In genomic region chr16:5615868-5616642, GRCh38 we compare ENCODE assay signal across 1 cellular context.
A peak's percentile ranks its signal among the peaks of the same experiment; 100 is the strongest.
TF ChIP-seq lines count a peak whose summit lies in the region.

No MANE protein-coding gene starts in this region.

TF ChIP-seq in H1, 55 proteins besides CTCF, POLR2A, EP300 and RAD21 (continued from another document):
- TF ChIP-seq, protein P1, sequence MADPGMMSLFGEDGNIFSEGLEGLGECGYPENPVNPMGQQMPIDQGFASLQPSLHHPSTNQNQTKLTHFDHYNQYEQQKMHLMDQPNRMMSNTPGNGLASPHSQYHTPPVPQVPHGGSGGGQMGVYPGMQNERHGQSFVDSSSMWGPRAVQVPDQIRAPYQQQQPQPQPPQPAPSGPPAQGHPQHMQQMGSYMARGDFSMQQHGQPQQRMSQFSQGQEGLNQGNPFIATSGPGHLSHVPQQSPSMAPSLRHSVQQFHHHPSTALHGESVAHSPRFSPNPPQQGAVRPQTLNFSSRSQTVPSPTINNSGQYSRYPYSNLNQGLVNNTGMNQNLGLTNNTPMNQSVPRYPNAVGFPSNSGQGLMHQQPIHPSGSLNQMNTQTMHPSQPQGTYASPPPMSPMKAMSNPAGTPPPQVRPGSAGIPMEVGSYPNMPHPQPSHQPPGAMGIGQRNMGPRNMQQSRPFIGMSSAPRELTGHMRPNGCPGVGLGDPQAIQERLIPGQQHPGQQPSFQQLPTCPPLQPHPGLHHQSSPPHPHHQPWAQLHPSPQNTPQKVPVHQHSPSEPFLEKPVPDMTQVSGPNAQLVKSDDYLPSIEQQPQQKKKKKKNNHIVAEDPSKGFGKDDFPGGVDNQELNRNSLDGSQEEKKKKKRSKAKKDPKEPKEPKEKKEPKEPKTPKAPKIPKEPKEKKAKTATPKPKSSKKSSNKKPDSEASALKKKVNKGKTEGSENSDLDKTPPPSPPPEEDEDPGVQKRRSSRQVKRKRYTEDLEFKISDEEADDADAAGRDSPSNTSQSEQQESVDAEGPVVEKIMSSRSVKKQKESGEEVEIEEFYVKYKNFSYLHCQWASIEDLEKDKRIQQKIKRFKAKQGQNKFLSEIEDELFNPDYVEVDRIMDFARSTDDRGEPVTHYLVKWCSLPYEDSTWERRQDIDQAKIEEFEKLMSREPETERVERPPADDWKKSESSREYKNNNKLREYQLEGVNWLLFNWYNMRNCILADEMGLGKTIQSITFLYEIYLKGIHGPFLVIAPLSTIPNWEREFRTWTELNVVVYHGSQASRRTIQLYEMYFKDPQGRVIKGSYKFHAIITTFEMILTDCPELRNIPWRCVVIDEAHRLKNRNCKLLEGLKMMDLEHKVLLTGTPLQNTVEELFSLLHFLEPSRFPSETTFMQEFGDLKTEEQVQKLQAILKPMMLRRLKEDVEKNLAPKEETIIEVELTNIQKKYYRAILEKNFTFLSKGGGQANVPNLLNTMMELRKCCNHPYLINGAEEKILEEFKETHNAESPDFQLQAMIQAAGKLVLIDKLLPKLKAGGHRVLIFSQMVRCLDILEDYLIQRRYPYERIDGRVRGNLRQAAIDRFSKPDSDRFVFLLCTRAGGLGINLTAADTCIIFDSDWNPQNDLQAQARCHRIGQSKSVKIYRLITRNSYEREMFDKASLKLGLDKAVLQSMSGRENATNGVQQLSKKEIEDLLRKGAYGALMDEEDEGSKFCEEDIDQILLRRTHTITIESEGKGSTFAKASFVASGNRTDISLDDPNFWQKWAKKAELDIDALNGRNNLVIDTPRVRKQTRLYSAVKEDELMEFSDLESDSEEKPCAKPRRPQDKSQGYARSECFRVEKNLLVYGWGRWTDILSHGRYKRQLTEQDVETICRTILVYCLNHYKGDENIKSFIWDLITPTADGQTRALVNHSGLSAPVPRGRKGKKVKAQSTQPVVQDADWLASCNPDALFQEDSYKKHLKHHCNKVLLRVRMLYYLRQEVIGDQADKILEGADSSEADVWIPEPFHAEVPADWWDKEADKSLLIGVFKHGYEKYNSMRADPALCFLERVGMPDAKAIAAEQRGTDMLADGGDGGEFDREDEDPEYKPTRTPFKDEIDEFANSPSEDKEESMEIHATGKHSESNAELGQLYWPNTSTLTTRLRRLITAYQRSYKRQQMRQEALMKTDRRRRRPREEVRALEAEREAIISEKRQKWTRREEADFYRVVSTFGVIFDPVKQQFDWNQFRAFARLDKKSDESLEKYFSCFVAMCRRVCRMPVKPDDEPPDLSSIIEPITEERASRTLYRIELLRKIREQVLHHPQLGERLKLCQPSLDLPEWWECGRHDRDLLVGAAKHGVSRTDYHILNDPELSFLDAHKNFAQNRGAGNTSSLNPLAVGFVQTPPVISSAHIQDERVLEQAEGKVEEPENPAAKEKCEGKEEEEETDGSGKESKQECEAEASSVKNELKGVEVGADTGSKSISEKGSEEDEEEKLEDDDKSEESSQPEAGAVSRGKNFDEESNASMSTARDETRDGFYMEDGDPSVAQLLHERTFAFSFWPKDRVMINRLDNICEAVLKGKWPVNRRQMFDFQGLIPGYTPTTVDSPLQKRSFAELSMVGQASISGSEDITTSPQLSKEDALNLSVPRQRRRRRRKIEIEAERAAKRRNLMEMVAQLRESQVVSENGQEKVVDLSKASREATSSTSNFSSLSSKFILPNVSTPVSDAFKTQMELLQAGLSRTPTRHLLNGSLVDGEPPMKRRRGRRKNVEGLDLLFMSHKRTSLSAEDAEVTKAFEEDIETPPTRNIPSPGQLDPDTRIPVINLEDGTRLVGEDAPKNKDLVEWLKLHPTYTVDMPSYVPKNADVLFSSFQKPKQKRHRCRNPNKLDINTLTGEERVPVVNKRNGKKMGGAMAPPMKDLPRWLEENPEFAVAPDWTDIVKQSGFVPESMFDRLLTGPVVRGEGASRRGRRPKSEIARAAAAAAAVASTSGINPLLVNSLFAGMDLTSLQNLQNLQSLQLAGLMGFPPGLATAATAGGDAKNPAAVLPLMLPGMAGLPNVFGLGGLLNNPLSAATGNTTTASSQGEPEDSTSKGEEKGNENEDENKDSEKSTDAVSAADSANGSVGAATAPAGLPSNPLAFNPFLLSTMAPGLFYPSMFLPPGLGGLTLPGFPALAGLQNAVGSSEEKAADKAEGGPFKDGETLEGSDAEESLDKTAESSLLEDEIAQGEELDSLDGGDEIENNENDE (IDR thresholded peaks at IDR 0.05; ENCODE audit: insufficient replicate concordance, low read length) = no peak
- peak; percentile 83 for TF ChIP-seq ASH2L (IDR thresholded peaks at IDR 0.05; ENCODE audit: low read length)
